In the genomic region with DNA sequence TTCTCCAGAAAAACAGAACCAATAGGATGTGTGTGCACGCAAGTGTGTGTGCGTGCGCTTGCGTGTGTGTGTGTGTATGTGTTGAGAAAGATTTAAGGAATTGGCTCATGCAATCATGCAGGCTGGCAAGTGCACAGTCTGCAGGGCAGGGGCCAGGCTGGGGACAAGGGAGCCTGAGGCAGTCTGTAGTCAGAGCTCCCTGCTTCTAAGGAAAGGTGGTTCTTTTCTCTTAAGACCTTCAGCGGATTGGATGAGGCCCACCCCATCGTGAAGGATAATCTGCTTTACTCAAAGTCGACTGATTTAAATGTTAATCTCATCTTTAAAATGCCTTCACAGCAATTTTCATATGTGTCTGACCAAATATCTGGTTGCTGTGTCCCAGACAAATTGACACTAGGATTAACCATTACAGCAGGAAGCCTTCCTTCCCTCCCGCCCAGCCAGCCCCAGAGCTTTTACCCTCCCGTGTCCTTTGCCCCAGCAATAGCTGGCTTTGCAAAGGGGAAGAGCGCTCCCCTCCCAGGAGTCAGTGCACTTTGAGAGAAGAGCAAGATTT, we compare ENCODE assay signal across 15 cellular contexts. TPM values are rescaled to one million over a fixed set of nuclear protein-coding genes. Genes with fewer than 3 reads are reported as not detected.
DNase-seq lines count a peak whose midpoint lies in the region; ATAC-seq and TF ChIP-seq lines count a peak whose summit lies in the region.
"Had no signal": no experiment of that assay in that cellular context is flagged by ENCODE, and none has a peak within 500 bp of the region (broad histone marks: within the 10 kb centered on the region; RNA-seq: fewer than 3 reads in every experiment).

No MANE protein-coding gene starts in this region.

- no peak overlapping the region for H4K5ac ChIP-seq in mesendoderm (ENCODE audit: low read length)

- H3K23ac ChIP-seq in mesendoderm (ENCODE audit: low read length) = no peak overlapping the region

- 0 out of 2 replicates have a peak, but pooled peaks cover 9% of the 10 kb centered on the region for H3K4me1 Mint-ChIP-seq in WTC11
- H3K4me1 Mint-ChIP-seq: CD8-positive, alpha-beta memory T cell had no signal

- H3K4me3 ChIP-seq in mesendoderm (ENCODE audit: low read length) = no peak overlapping the region
- H3K4me3 ChIP-seq: BLaER1 had no signal

- CTCF ChIA-PET in WTC11 (lab: Charles Lee) = interaction anchor here (0.5 kb wide), 1 partner anchor 62 kb away, joined by 3 read pairs; no protein-coding TSS in a partner anchor

- peak overlapping the region; percentile 63 for H3K56ac ChIP-seq in mesendoderm (ENCODE audit: low read length)

- H3K27ac ChIP-seq in 22Rv1 (peak overlapping the region; percentile 59), mesendoderm (ENCODE audit: low read depth, low read length) (peak overlapping the region; percentile 45)
- H3K27ac ChIP-seq: BLaER1 had no signal

- H3K9me3 Mint-ChIP-seq in WTC11 = peaks cover 10% of the 10 kb centered on the region
- H3K9me3 Mint-ChIP-seq: CD8-positive, alpha-beta memory T cell had no signal

- H3K27me3 Mint-ChIP-seq in WTC11 (ENCODE audit: low read depth) = no peaks in the 10 kb centered on the region

- H3K79me1 ChIP-seq in mesendoderm (ENCODE audit: low read length) = no peaks in the 10 kb centered on the region

- H2AK5ac ChIP-seq in mesendoderm (ENCODE audit: low read length) = no peak overlapping the region

- peak overlapping the region; percentile 26 for H2BK5ac ChIP-seq in mesendoderm (ENCODE audit: low read length)

- peaks cover 8% of the 10 kb centered on the region for H3K4me1 ChIP-seq in mesendoderm (ENCODE audit: control insufficient read depth, low read depth, low read length)

- DNase-seq in HT-29 (ENCODE audit: low spot score) (peak; percentile 41), WTC11 (ENCODE audit: low spot score) (no peak), mesendoderm (peak; percentile 62), epidermal melanocyte (ENCODE audit: insufficient read length, low spot score) (no peak), NCI-H146 treated with DMSO at 0.1 percent for 48 hours (lab: John Stamatoyannopoulos, UW; ENCODE audit: unreplicated experiment) (no peak)
- no peak for DNase-seq in stimulated activated naive CD4-positive, alpha-beta T cell (lab: John Stamatoyannopoulos, UW)
- DNase-seq: CD8-positive, alpha-beta memory T cell; DMS79 treated with DMSO at 0.1 percent for 48 hours; NCI-H1105 treated with DMSO at 0.1 percent for 48 hours; NCI-H187; NCI-H2171; NCI-H446 treated with DMSO at 0.1 percent for 48 hours had no signal

- no peak overlapping the region for H3K4me3 Mint-ChIP-seq in WTC11
- H3K4me3 Mint-ChIP-seq: CD8-positive, alpha-beta memory T cell had no signal

- H2BK120ac ChIP-seq in mesendoderm (ENCODE audit: low read depth, low read length) = no peak overlapping the region

- peak overlapping the region; percentile 8 for H3K9ac ChIP-seq in mesendoderm (ENCODE audit: low read length)
- H3K9ac ChIP-seq: BLaER1 had no signal

- H3K36me3 Mint-ChIP-seq in WTC11 = 0 out of 2 replicates have a peak, but pooled peaks cover 5% of the 10 kb centered on the region
- H3K36me3 Mint-ChIP-seq: CD8-positive, alpha-beta memory T cell had no signal

- no peak overlapping the region for H3K4me2 ChIP-seq in mesendoderm (ENCODE audit: low read length)

- no peaks in the 10 kb centered on the region for H3K27me3 ChIP-seq in mesendoderm (ENCODE audit: insufficient read depth, low read length, poor library complexity)
- H3K27me3 ChIP-seq: BLaER1 had no signal

- H3K79me2 ChIP-seq in mesendoderm (ENCODE audit: control insufficient read depth, insufficient read depth, low read length) = no peaks in the 10 kb centered on the region

- no peak overlapping the region for H3K27ac Mint-ChIP-seq in WTC11

- POLR2A ChIA-PET in WTC11 (lab: Charles Lee) = interaction anchor here (0.6 kb wide), 1 partner anchor 54 kb away, joined by 3 read pairs; no protein-coding TSS in a partner anchor

- WGBS in mesendoderm (ENCODE audit: extremely low coverage, insufficient coverage, low lambda C conversion rate) = no CpG with 5 or more reads among the region's 10 CpGs

- no peaks in the 10 kb centered on the region for H3K36me3 ChIP-seq in mesendoderm (ENCODE audit: control insufficient read depth, insufficient read depth, low read length)
- H3K36me3 ChIP-seq: BLaER1 had no signal

- TF ChIP-seq CTCF in 22Rv1 (IDR thresholded peaks at IDR 0.05) (no peak), WTC11 (IDR thresholded peaks at IDR 0.05) (no peak)

- H2BK15ac ChIP-seq in mesendoderm (replicated peaks; ENCODE audit: low read depth) = no peak overlapping the region

- H3K4ac ChIP-seq in mesendoderm (ENCODE audit: low read depth, low read length) = no peak overlapping the region

- peak overlapping the region; percentile 52 for H3K18ac ChIP-seq in mesendoderm (ENCODE audit: low read length)

- H4K8ac ChIP-seq in mesendoderm (ENCODE audit: low read depth, low read length) = no peak overlapping the region

- ATAC-seq in WTC11 (no peak), GM21381 (IDR thresholded peaks at IDR 0.05; ENCODE audit: unreplicated experiment) (no peak)

TF ChIP-seq in WTC11, 78 proteins besides CTCF, POLR2A, EP300 and RAD21:
- TF ChIP-seq RORB (CRISPR knock-in tag; IDR thresholded peaks at IDR 0.05) = no peak
- TF ChIP-seq ZNF532 (CRISPR knock-in tag; IDR thresholded peaks at IDR 0.05; ENCODE audit: borderline replicate concordance) = no peak
- TF ChIP-seq PRDM15 (CRISPR knock-in tag; IDR thresholded peaks at IDR 0.05) = peak; percentile 31; the same call in 1 of the 2 replicates
TF ChIP-seq in WTC11: peak in this region for 1.

RNA-seq across cellular contexts. Expression of gene NAXD, which starts 15.0 kb away (rescaled TPM):
- total RNA-seq in HT-29 (2014; rRNA removed; shearing (Covaris generic)) = 43.3 and 44.5 TPM in 2 replicates
- 26.8 to 29.3 TPM (median 27.9 TPM) in 3 replicates for total RNA-seq in WTC11 (2021)
- 22.1 TPM for polyA plus RNA-seq in mesendoderm (2013, experiment 1 of 2)
- 22.1 TPM for polyA plus RNA-seq in mesendoderm (2013, experiment 2 of 2)

RNA-seq across cellular contexts. Expression of gene RAB20, which starts 38.8 kb away (rescaled TPM):
- total RNA-seq in HT-29 (2014; rRNA removed; shearing (Covaris generic)) = 145 and 147 TPM in 2 replicates
- total RNA-seq in WTC11 (2021) = 14.3 to 19.0 TPM (median 18.6 TPM) in 3 replicates
- 30.9 TPM for polyA plus RNA-seq in mesendoderm (2013, experiment 1 of 2)
- polyA plus RNA-seq in mesendoderm (2013, experiment 2 of 2) = 30.6 TPM

Comparison
In these comparisons a context has a peak if more than half of its experiments do, and no peak if none do; other contexts are left out.
1. DNase-seq: peak in HT-29 (single experiment) and mesendoderm (single experiment); none in WTC11 (single experiment), stimulated activated naive CD4-positive, alpha-beta T cell (0 of 6), epidermal melanocyte (single experiment) and NCI-H146 treated with DMSO at 0.1 percent for 48 hours (single experiment).